In the genomic region with DNA sequence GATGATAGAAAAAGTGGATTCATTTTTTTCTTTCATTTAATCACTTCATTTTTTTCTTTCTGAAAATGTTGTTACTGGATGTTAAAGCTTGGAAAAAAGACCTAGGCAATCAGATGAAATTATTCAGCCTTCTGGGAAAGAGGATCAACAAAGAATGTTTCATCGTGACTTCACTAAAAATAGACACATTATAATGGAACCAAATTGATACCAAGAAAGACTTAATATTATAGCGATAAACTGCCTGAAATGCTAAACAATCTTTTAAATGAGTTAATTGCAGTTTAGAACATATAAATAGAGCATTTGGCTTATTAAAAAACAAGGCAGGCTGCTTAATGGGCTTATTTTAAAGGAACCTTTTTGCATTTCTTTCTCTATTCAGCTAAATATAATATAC, we compare ENCODE assay signal across 24 cellular contexts. TPM values are rescaled to one million over a fixed set of nuclear protein-coding genes. Genes with fewer than 3 reads are reported as not detected.
DNase-seq lines count a peak whose midpoint lies in the region; ATAC-seq and TF ChIP-seq lines count a peak whose summit lies in the region.
"Had no signal": no experiment of that assay in that cellular context is flagged by ENCODE, and none has a peak within 500 bp of the region (broad histone marks: within the 10 kb centered on the region; RNA-seq: fewer than 3 reads in every experiment).

No MANE protein-coding gene starts in this region.

- H3K9me2 ChIP-seq in MM.1S (replicated peaks; ENCODE audit: insufficient read depth, low read length) = no peaks in the 10 kb centered on the region

- peaks cover 16% of the 10 kb centered on the region for H3K4me1 ChIP-seq in MM.1S (ENCODE audit: low read length)
- H3K4me1 ChIP-seq in endodermal cell (ENCODE audit: control insufficient read depth, insufficient read depth, low read length) = no peaks in the 10 kb centered on the region
- no peaks in the 10 kb centered on the region for H3K4me1 ChIP-seq in stomach
- H3K4me1 ChIP-seq: A549; BLaER1 treated with 17β-estradiol and CSF1 and Interleukin-3, amounts not matched to agents 10 nM and 100 nM had no signal

- H3K4me3 ChIP-seq in MM.1S (ENCODE audit: low read length) = no peak overlapping the region
- peak overlapping the region in 31 of 59 donors; percentile 1 to 56 (median 36) for H3K4me3 ChIP-seq in dorsolateral prefrontal cortex
- no peak overlapping the region for H3K4me3 ChIP-seq in endodermal cell (ENCODE audit: low read length)
- no peak overlapping the region for H3K4me3 ChIP-seq in stomach
- H3K4me3 ChIP-seq: A549; BLaER1 treated with 17β-estradiol and CSF1 and Interleukin-3, amounts not matched to agents 10 nM and 100 nM; GM12878; GM23248 had no signal

- H2AFZ ChIP-seq in MM.1S (ENCODE audit: low read length) = no peak overlapping the region
- H2AFZ ChIP-seq: GM23248 had no signal

- H3K27ac ChIP-seq in MM.1S (ENCODE audit: low read length) (no peak overlapping the region), dorsolateral prefrontal cortex (peak overlapping the region in 32 of 59 donors; percentile 4 to 75 (median 52)), endodermal cell (ENCODE audit: low read depth, low read length) (no peak overlapping the region), stomach (no peak overlapping the region)
- H3K27ac ChIP-seq: A549; BLaER1 treated with 17β-estradiol and CSF1 and Interleukin-3, amounts not matched to agents 10 nM and 100 nM; GM23248 had no signal

- no peak overlapping the region for H3K27ac Mint-ChIP-seq in endodermal cell
- H3K27ac Mint-ChIP-seq: CD14-positive monocyte; CD4-positive, alpha-beta T cell; CD8-positive, alpha-beta memory T cell had no signal

- no peaks in the 10 kb centered on the region for H3K79me2 ChIP-seq in MM.1S (ENCODE audit: low read length)

- no peaks in the 10 kb centered on the region for H3K36me3 ChIP-seq in MM.1S (replicated peaks; ENCODE audit: insufficient read depth, low read length)
- no peaks in the 10 kb centered on the region for H3K36me3 ChIP-seq in endodermal cell (ENCODE audit: control insufficient read depth, insufficient read depth, low read length)
- no peaks in the 10 kb centered on the region for H3K36me3 ChIP-seq in stomach
- H3K36me3 ChIP-seq: BE2C; BLaER1 treated with 17β-estradiol and CSF1 and Interleukin-3, amounts not matched to agents 10 nM and 100 nM had no signal

- TF ChIP-seq CTCF in MM.1S (IDR thresholded peaks at IDR 0.05; ENCODE audit: low read length) (no peak), dorsolateral prefrontal cortex (IDR thresholded peaks at IDR 0.05 in 54 of 56, conservative IDR thresholded peaks at IDR 0.05 in 2 of 56; ENCODE audit: low read depth in 1 of 56, partially characterized antibody in 56 of 56) (no peak), endodermal cell (conservative IDR thresholded peaks at IDR 0.05) (no peak), stomach (IDR thresholded peaks at IDR 0.05) (no peak)

- TF ChIP-seq POLR2A in stomach (IDR thresholded peaks at IDR 0.05) = no peak

- H3K36me3 Mint-ChIP-seq in endodermal cell (ENCODE audit: low read depth) = no peaks in the 10 kb centered on the region
- H3K36me3 Mint-ChIP-seq: CD14-positive monocyte; CD8-positive, alpha-beta memory T cell had no signal

- H3K9me3 Mint-ChIP-seq in endodermal cell = no peaks in the 10 kb centered on the region
- H3K9me3 Mint-ChIP-seq: CD4-positive, alpha-beta T cell had no signal

- H3K4me1 Mint-ChIP-seq in endodermal cell = peaks cover 6% of the 10 kb centered on the region
- H3K4me1 Mint-ChIP-seq: CD14-positive monocyte; CD8-positive, alpha-beta memory T cell had no signal

- H3K4me3 Mint-ChIP-seq in endodermal cell = no peak overlapping the region
- H3K4me3 Mint-ChIP-seq: CD14-positive monocyte; CD4-positive, alpha-beta T cell; CD8-positive, alpha-beta memory T cell had no signal

- no peak overlapping the region for H3K9ac ChIP-seq in MM.1S (ENCODE audit: low read length)
- H3K9ac ChIP-seq in endodermal cell (ENCODE audit: extremely low read depth, low read length, poor library complexity, severe bottlenecking) = no peak overlapping the region
- H3K9ac ChIP-seq: BLaER1 treated with 17β-estradiol and CSF1 and Interleukin-3, amounts not matched to agents 10 nM and 100 nM; GM23248 had no signal

- no peak for ATAC-seq in GM21390 (IDR thresholded peaks at IDR 0.05; ENCODE audit: unreplicated experiment)
- ATAC-seq: A549 had no signal

- H3K4me2 ChIP-seq in MM.1S (ENCODE audit: low read depth, low read length) = peak overlapping the region; percentile 67; the same call in 1 of the 2 replicates
- H3K4me2 ChIP-seq: A549; BLaER1 treated with 17β-estradiol and CSF1 and Interleukin-3, amounts not matched to agents 10 nM and 100 nM had no signal

- H3F3A ChIP-seq in MM.1S (ENCODE audit: insufficient read depth, low read length) = peaks cover 15% of the 10 kb centered on the region

- intact Hi-C loops in dorsolateral prefrontal cortex (cut with DNase I) = no loop called here
- intact Hi-C loops in stomach (cut with DNase I; ENCODE audit: low total_unique reads) = no loop called here

- no peaks in the 10 kb centered on the region for H3K27me3 ChIP-seq in MM.1S (replicated peaks; ENCODE audit: insufficient read depth, low read length)
- H3K27me3 ChIP-seq in dorsolateral prefrontal cortex = no peaks in the 10 kb centered on the region
- H3K27me3 ChIP-seq in endodermal cell (ENCODE audit: control insufficient read depth, insufficient read depth, low read length, poor library complexity, severe bottlenecking) = peaks cover 8% of the 10 kb centered on the region
- H3K27me3 ChIP-seq in stomach = no peaks in the 10 kb centered on the region
- H3K27me3 ChIP-seq: BE2C; BLaER1 treated with 17β-estradiol and CSF1 and Interleukin-3, amounts not matched to agents 10 nM and 100 nM had no signal

- no peaks in the 10 kb centered on the region for H4K20me1 ChIP-seq in MM.1S (ENCODE audit: insufficient read depth, low read length)
- H4K20me1 ChIP-seq: BLaER1 treated with 17β-estradiol and CSF1 and Interleukin-3, amounts not matched to agents 10 nM and 100 nM had no signal

- WGBS in endodermal cell (ENCODE audit: insufficient coverage in 1 of 2, insufficient read length in 1 of 2), 2 experiments = 96% methylated on average over 2 of the region's 2 CpGs; no CpG with 5 or more reads in 1 of the 2 experiments
- 70 to 85% (median 79%) methylated on average over 2 of the region's 2 CpGs for WGBS in stomach, 5 donors

- peaks cover 12% of the 10 kb centered on the region for H3K27me3 Mint-ChIP-seq in endodermal cell (ENCODE audit: insufficient read depth)
- H3K27me3 Mint-ChIP-seq: CD4-positive, alpha-beta T cell; CD8-positive, alpha-beta memory T cell had no signal

- no peaks in the 10 kb centered on the region for H3K9me3 ChIP-seq in MM.1S (replicated peaks; ENCODE audit: insufficient read depth, low read length)
- no peaks in the 10 kb centered on the region for H3K9me3 ChIP-seq in endodermal cell (ENCODE audit: control insufficient read depth, low read length)
- H3K9me3 ChIP-seq in stomach = no peaks in the 10 kb centered on the region
- H3K9me3 ChIP-seq: A549; BE2C; BLaER1 treated with 17β-estradiol and CSF1 and Interleukin-3, amounts not matched to agents 10 nM and 100 nM had no signal

- TF ChIP-seq EP300 in stomach (IDR thresholded peaks at IDR 0.05) = no peak

- no peak for DNase-seq in MM.1S
- no peak for DNase-seq in dorsolateral prefrontal cortex
- DNase-seq in pons (ENCODE audit: low spot score) = peak; percentile 65
- DNase-seq in superior temporal gyrus (ENCODE audit: extremely low spot score) = peak; percentile 54
- no peak for DNase-seq in endodermal cell
- DNase-seq in stomach = no peak
- DNase-seq: 8988T; ACHN; AML-193; BE2C; CD4-positive, alpha-beta T cell; CD8-positive, alpha-beta memory T cell; DMS 273 treated with DMSO at 0.1 percent for 48 hours; DMS79; EL; GDM1; GM23248; H7; HCEC 1CT had no signal

RNA-seq across cellular contexts. Expression of a gene that starts 25.6 kb away (rescaled TPM):
- total RNA-seq in dorsolateral prefrontal cortex (10 to 100 TPM in 41 of 120 experiments, 1 to 10 TPM in 79; 4.5 to 16.4 (median 9.0) TPM), endodermal cell (1 to 10 TPM in 1 of 2 donors, under 1 TPM in 1; 0.31 to 1.5 TPM), stomach (10 to 100 TPM in 1 of 5 donors, 1 to 10 TPM in 1, under 1 TPM in 1, not detected in 2; 0.29 to 15.2 (median 2.8) TPM)
- polyA plus RNA-seq in endodermal cell (2013, experiment 1 of 2) = 0.43 TPM
- 0.29 TPM for polyA plus RNA-seq in endodermal cell (2013, experiment 2 of 2)
- polyA plus RNA-seq in stomach = 1 to 10 TPM in 1 of 3 donors, under 1 TPM in 2; 0.35 to 1.3 (median 0.61) TPM
- total RNA-seq: CD4-positive, alpha-beta T cell; CD8-positive, alpha-beta memory T cell; GM12878; GM23248 had no signal
- polyA plus RNA-seq: A549; CD14-positive monocyte; CD8-positive, alpha-beta memory T cell; GM12878; GM23248 had no signal

Comparison
In these comparisons a context has a peak if more than half of its experiments do, and no peak if none do; other contexts are left out.
1. DNase-seq: peak in pons (single experiment) and superior temporal gyrus (single experiment); none in MM.1S (single experiment), dorsolateral prefrontal cortex (0 of 10), endodermal cell (single experiment) and stomach (single experiment).
2. H3K27ac ChIP-seq: peak in dorsolateral prefrontal cortex (32 of 59); none in MM.1S (single experiment), endodermal cell (single experiment) and stomach (0 of 5).
3. H3K4me3 ChIP-seq: peak in dorsolateral prefrontal cortex (31 of 59); none in MM.1S (single experiment), endodermal cell (single experiment) and stomach (0 of 4).